In genomic region chr19:1239420-1239795, GRCh38 we compare ENCODE assay signal across 3 cellular contexts.
TF ChIP-seq lines count a peak whose summit lies in the region.

No MANE protein-coding gene starts in this region.

TF ChIP-seq in SK-N-SH, 30 proteins besides CTCF, POLR2A, EP300 and RAD21:
- TF ChIP-seq RXRA (IDR thresholded peaks at IDR 0.05; ENCODE audit: borderline replicate concordance, low read depth) (no peak), GATA2 (CRISPR knock-in tag; IDR thresholded peaks at IDR 0.05) (no peak), EZH2phosphoT487 (IDR thresholded peaks at IDR 0.05; ENCODE audit: borderline replicate concordance, low read depth) (no peak), TAF1 (IDR thresholded peaks at IDR 0.05; ENCODE audit: borderline replicate concordance, low read depth, low read length) (no peak), TCF12 (IDR thresholded peaks at IDR 0.05) (no peak), YY1 (IDR thresholded peaks at IDR 0.05; ENCODE audit: low read depth) (no peak), SMC3 (IDR thresholded peaks at IDR 0.05; ENCODE audit: low read depth, low read length) (no peak), FOSL2 (IDR thresholded peaks at IDR 0.05; ENCODE audit: borderline replicate concordance, low read depth) (no peak), TEAD4 (IDR thresholded peaks at IDR 0.05; ENCODE audit: borderline replicate concordance, insufficient read depth) (no peak)
- TF ChIP-seq, protein P1, sequence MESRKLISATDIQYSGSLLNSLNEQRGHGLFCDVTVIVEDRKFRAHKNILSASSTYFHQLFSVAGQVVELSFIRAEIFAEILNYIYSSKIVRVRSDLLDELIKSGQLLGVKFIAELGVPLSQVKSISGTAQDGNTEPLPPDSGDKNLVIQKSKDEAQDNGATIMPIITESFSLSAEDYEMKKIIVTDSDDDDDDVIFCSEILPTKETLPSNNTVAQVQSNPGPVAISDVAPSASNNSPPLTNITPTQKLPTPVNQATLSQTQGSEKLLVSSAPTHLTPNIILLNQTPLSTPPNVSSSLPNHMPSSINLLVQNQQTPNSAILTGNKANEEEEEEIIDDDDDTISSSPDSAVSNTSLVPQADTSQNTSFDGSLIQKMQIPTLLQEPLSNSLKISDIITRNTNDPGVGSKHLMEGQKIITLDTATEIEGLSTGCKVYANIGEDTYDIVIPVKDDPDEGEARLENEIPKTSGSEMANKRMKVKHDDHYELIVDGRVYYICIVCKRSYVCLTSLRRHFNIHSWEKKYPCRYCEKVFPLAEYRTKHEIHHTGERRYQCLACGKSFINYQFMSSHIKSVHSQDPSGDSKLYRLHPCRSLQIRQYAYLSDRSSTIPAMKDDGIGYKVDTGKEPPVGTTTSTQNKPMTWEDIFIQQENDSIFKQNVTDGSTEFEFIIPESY (IDR thresholded peaks at IDR 0.05; ENCODE audit: borderline replicate concordance, low read depth), result no peak

TF ChIP-seq in SK-N-SH treated with all-trans-retinoic acid at 6 μM for 48 hours, 23 proteins besides CTCF, POLR2A, EP300 and RAD21:
- no peak for TF ChIP-seq PPARA (CRISPR knock-in tag; IDR thresholded peaks at IDR 0.05; ENCODE audit: borderline replicate concordance)
- no peak for TF ChIP-seq BACH2 (CRISPR knock-in tag; IDR thresholded peaks at IDR 0.05; ENCODE audit: borderline replicate concordance)
- no peak for TF ChIP-seq ZFP3 (CRISPR knock-in tag; IDR thresholded peaks at IDR 0.05)
- no peak for TF ChIP-seq OSR1 (CRISPR knock-in tag; IDR thresholded peaks at IDR 0.05)

TF ChIP-seq in HepG2, 621 proteins besides CTCF, POLR2A, EP300 and RAD21:
- TF ChIP-seq, protein P2, sequence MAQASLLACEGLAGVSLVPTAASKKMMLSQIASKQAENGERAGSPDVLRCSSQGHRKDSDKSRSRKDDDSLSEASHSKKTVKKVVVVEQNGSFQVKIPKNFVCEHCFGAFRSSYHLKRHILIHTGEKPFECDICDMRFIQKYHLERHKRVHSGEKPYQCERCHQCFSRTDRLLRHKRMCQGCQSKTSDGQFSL (CRISPR knock-in tag; IDR thresholded peaks at IDR 0.05), result 0 out of 2 replicates have a peak, but pooled peaks have one; percentile 26
- TF ChIP-seq CBX1 (IDR thresholded peaks at IDR 0.05; ENCODE audit: low read depth), result no peak
- no peak for TF ChIP-seq FOXA3 (CRISPR knock-in tag; IDR thresholded peaks at IDR 0.05)
- TF ChIP-seq ARNT (IDR thresholded peaks at IDR 0.05), result no peak
- TF ChIP-seq ZNF564 (CRISPR knock-in tag; IDR thresholded peaks at IDR 0.05), result no peak
- peak; percentile 13 for TF ChIP-seq PTBP1 (IDR thresholded peaks at IDR 0.05; ENCODE audit: low read depth, low read length, poor library complexity, severe bottlenecking)
- no peak for TF ChIP-seq MXD4 (CRISPR knock-in tag; IDR thresholded peaks at IDR 0.05)
